Comparison of ENCODE assay signal across 12 cellular contexts in genomic region chr20:62549499-62550086, GRCh38.
DNase-seq lines count a peak whose midpoint lies in the region; ATAC-seq and TF ChIP-seq lines count a peak whose summit lies in the region.
"Had no signal": no experiment of that assay in that cellular context is flagged by ENCODE, and none has a peak within 500 bp of the region (broad histone marks: within the 10 kb centered on the region; RNA-seq: fewer than 3 reads in every experiment).

No MANE protein-coding gene starts in this region.

- H3F3A ChIP-seq in OCI-LY1 (ENCODE audit: insufficient read depth, low read length) = no peaks in the 10 kb centered on the region

- no peak overlapping the region for H3K4me2 ChIP-seq in OCI-LY1 (ENCODE audit: low read length)

- no peaks in the 10 kb centered on the region for H3K9me2 ChIP-seq in OCI-LY1 (ENCODE audit: low read depth, low read length)

- H3K4me1 ChIP-seq in A673 (ENCODE audit: insufficient read depth, low read length, poor library complexity, severe bottlenecking) (peaks cover 6% of the 10 kb centered on the region), OCI-LY1 (ENCODE audit: insufficient read depth, low read length, severe bottlenecking) (no peaks in the 10 kb centered on the region), prostate gland (replicated peaks) (peaks cover 3% of the 10 kb centered on the region), left lung (peaks cover 5 to 18% of the 10 kb centered on the region in 2 donors)

- H3K27me3 ChIP-seq in A673 (replicated peaks; ENCODE audit: insufficient read depth, low read depth, low read length, poor library complexity) (peaks cover 57% of the 10 kb centered on the region), OCI-LY1 (ENCODE audit: insufficient read depth, low read length) (peaks cover 6% of the 10 kb centered on the region; the same call in 1 of the 2 replicates), prostate gland (replicated peaks; ENCODE audit: insufficient read depth) (peaks cover 12% of the 10 kb centered on the region), left lung (peaks cover 43 to 94% of the 10 kb centered on the region in 2 donors)
- H3K27me3 ChIP-seq in CD4-positive, alpha-beta T cell (ENCODE audit: control insufficient read depth, insufficient read depth, low read length) = peaks cover 61% of the 10 kb centered on the region

- CTCF ChIA-PET in A673 (lab: Charles Lee) = no interaction called here
- CTCF ChIA-PET in CD4-positive, alpha-beta T cell (lab: Charles Lee) = no interaction called here

- H3K4me3 ChIP-seq in A673 (ENCODE audit: low read depth, low read length, poor library complexity, severe bottlenecking) (no peak overlapping the region), OCI-LY1 (ENCODE audit: low read depth, low read length, poor library complexity, severe bottlenecking) (no peak overlapping the region), prostate gland (no peak overlapping the region), left lung (no peak overlapping the region)

- intact Hi-C loops in A673 (cut with micrococcal nuclease; ENCODE audit: unreplicated experiment) (no loop called here), Right ventricle myocardium superior (cut with DNase I) (no loop called here), prostate gland (cut with DNase I) (no loop called here), left lung (cut with DNase I) (no loop called here)
- intact Hi-C loops in CD4-positive, alpha-beta T cell (cut with DNase I, micrococcal nuclease) = no loop called here

- H3K4me3 Mint-ChIP-seq in CD4-positive, alpha-beta T cell = no peak overlapping the region

- no peaks in the 10 kb centered on the region for H3K9me3 Mint-ChIP-seq in CD4-positive, alpha-beta T cell

- BruUV-seq in A673 (replicated peaks; lab: Mats Ljungman, UMichigan) = no TSS peak

- TF ChIP-seq CTCF in A673 (conservative IDR thresholded peaks at IDR 0.05; ENCODE audit: low read depth, low read length) (peak; percentile 42), OCI-LY1 (IDR thresholded peaks at IDR 0.05; ENCODE audit: low read length) (peak; percentile 32; the same call in 1 of the 2 replicates), prostate gland (IDR thresholded peaks at IDR 0.05) (no peak), left lung (IDR thresholded peaks at IDR 0.05) (no peak)
- TF ChIP-seq CTCF in CD4-positive, alpha-beta T cell (IDR thresholded peaks at IDR 0.05) = no peak

- no peak for TF ChIP-seq POLR2A in prostate gland (IDR thresholded peaks at IDR 0.05)
- TF ChIP-seq POLR2A in GM18505 (IDR thresholded peaks at IDR 0.05; ENCODE audit: borderline replicate concordance, extremely low read depth, insufficient read depth, insufficient read length) = no peak

- H3K9me3 ChIP-seq in A673 (ENCODE audit: low read depth, low read length, poor library complexity, severe bottlenecking) (no peaks in the 10 kb centered on the region), OCI-LY1 (ENCODE audit: low read length) (no peaks in the 10 kb centered on the region), prostate gland (no peaks in the 10 kb centered on the region), left lung (no peaks in the 10 kb centered on the region)
- no peaks in the 10 kb centered on the region for H3K9me3 ChIP-seq in CD4-positive, alpha-beta T cell (ENCODE audit: control insufficient read depth, low read length)

- H3K36me3 ChIP-seq in A673 (ENCODE audit: insufficient read depth, low read length, poor library complexity, severe bottlenecking) = no peaks in the 10 kb centered on the region
- H3K36me3 ChIP-seq in OCI-LY1 (ENCODE audit: insufficient read depth, low read length) = no peaks in the 10 kb centered on the region
- no peaks in the 10 kb centered on the region for H3K36me3 ChIP-seq in prostate gland
- no peaks in the 10 kb centered on the region for H3K36me3 ChIP-seq in left lung
- H3K36me3 ChIP-seq: WERI-Rb-1 had no signal

- H3K4me1 Mint-ChIP-seq in CD4-positive, alpha-beta T cell (ENCODE audit: low read depth) = peaks cover 5% of the 10 kb centered on the region

- no peaks in the 10 kb centered on the region for H3K79me2 ChIP-seq in OCI-LY1 (ENCODE audit: insufficient read depth, low read length)

- H3K27ac ChIP-seq in A673 (ENCODE audit: low read depth, low read length, poor library complexity, severe bottlenecking) (no peak overlapping the region), OCI-LY1 (ENCODE audit: low read depth, low read length, poor library complexity, severe bottlenecking) (no peak overlapping the region), prostate gland (peak overlapping the region; percentile 24 to 55), left lung (no peak overlapping the region)
- H3K27ac ChIP-seq in CD4-positive, alpha-beta T cell (ENCODE audit: low read depth, low read length) = no peak overlapping the region
- H3K27ac ChIP-seq: WERI-Rb-1 had no signal

- peaks cover 37% of the 10 kb centered on the region for H3K27me3 Mint-ChIP-seq in CD4-positive, alpha-beta T cell

- 78% methylated on average over 9 of the region's 22 CpGs for WGBS in prostate gland

- peak; percentile 42 for ATAC-seq in Right ventricle myocardium superior (ENCODE audit: poor library complexity)
- no peak for ATAC-seq in HG02763 (IDR thresholded peaks at IDR 0.05; ENCODE audit: unreplicated experiment)
- ATAC-seq in CD4-positive, alpha-beta T cell (ENCODE audit: poor library complexity) = no peak
- ATAC-seq in left lung = no peak
- ATAC-seq in GM18505 (IDR thresholded peaks at IDR 0.05; ENCODE audit: unreplicated experiment) = no peak

- POLR2A ChIA-PET in A673 (lab: Charles Lee; ENCODE audit: low non-redundant PET) = no interaction called here
- POLR2A ChIA-PET in CD4-positive, alpha-beta T cell (lab: Charles Lee) = no interaction called here

- no peak overlapping the region for H2AFZ ChIP-seq in OCI-LY1 (ENCODE audit: low read length)

- H4K20me1 ChIP-seq in OCI-LY1 (ENCODE audit: insufficient read depth, low read length) = no peaks in the 10 kb centered on the region

- H3K9ac ChIP-seq in OCI-LY1 (ENCODE audit: low read length) = no peak overlapping the region

- H3K36me3 Mint-ChIP-seq in CD4-positive, alpha-beta T cell (ENCODE audit: low read depth) = peaks cover 3% of the 10 kb centered on the region

- DNase-seq in A673 (ENCODE audit: low spot score) (no peak), Right ventricle myocardium superior (no peak), prostate gland (ENCODE audit: low spot score) (no peak), left lung (no peak)
- DNase-seq in CD4-positive, alpha-beta T cell = no peak
- DNase-seq: COR-L47; NCI-H510A treated with DMSO at 0.1 percent for 48 hours; stimulated activated CD4-positive, alpha-beta T cell treated with anti-CD3 and anti-CD28 coated beads, Interleukin-12 subunit alpha, Interleukin-12 subunit beta, amount 100 ng/mL, for 4 hours; WERI-Rb-1 had no signal

- no peak overlapping the region for H3K27ac Mint-ChIP-seq in CD4-positive, alpha-beta T cell

Comparison
In these comparisons a context has a peak if more than half of its experiments do, and no peak if none do; other contexts are left out.
1. H3K27ac ChIP-seq: peak in prostate gland (2 of 2); none in A673 (single experiment), OCI-LY1 (single experiment), CD4-positive, alpha-beta T cell (single experiment) and left lung (0 of 2).
2. CTCF ChIP-seq: peak in A673 (single experiment) and OCI-LY1 (single experiment); none in prostate gland (0 of 4), CD4-positive, alpha-beta T cell (single experiment) and left lung (0 of 2).